In genomic region chr6:24666616-24667377, GRCh38 we compare ENCODE assay signal across 8 cellular contexts. TPM values are rescaled to one million over a fixed set of nuclear protein-coding genes. Genes with fewer than 3 reads are reported as not detected.
DNase-seq lines count a peak whose midpoint lies in the region; ATAC-seq and TF ChIP-seq lines count a peak whose summit lies in the region.

Gene ACOT13, plus strand, starts transcription at chr6:24667077. Its CDS starts 187 bp downstream, at chr6:24667264.
A gene with protein sequence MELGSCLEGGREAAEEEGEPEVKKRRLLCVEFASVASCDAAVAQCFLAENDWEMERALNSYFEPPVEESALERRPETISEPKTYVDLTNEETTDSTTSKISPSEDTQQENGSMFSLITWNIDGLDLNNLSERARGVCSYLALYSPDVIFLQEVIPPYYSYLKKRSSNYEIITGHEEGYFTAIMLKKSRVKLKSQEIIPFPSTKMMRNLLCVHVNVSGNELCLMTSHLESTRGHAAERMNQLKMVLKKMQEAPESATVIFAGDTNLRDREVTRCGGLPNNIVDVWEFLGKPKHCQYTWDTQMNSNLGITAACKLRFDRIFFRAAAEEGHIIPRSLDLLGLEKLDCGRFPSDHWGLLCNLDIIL (minus strand): TSS chr6:24666899. CDS start chr6:24666862, 37 bp downstream.

- H3K9me3 ChIP-seq in BLaER1 treated with 17β-estradiol and CSF1 and Interleukin-3, amounts not matched to agents 10 nM and 100 nM (replicated peaks in 1 of 11), result peaks cover 26 to 37% (median 35%) of the 10 kb centered on the region in 11 experiments
- peaks cover 0 to 19% of the 10 kb centered on the region in 2 donors for H3K9me3 ChIP-seq in left lung

- peaks cover 36% of the 10 kb centered on the region for H3K4me1 Mint-ChIP-seq in activated CD4-positive, alpha-beta T cell treated with anti-CD3 and anti-CD28 coated beads, Interleukin-2, amount 10 ng/mL, durations not matched to agents 24 days and 14 days

- H4K20me1 ChIP-seq in BLaER1 treated with 17β-estradiol and CSF1 and Interleukin-3, amounts not matched to agents 10 nM and 100 nM, result peaks cover 0 to 10% (median 0%) of the 10 kb centered on the region in 11 experiments; a peak in 7 of 22 replicates

- H3K36me3 ChIP-seq in BLaER1 treated with 17β-estradiol and CSF1 and Interleukin-3, amounts not matched to agents 10 nM and 100 nM, result peaks cover 33 to 60% (median 51%) of the 10 kb centered on the region in 11 experiments
- peaks cover 0 to 22% of the 10 kb centered on the region in 2 donors for H3K36me3 ChIP-seq in left lung

- peak within 1 kb of the TSS; percentile 78 to 93 (median 88) for H3K27ac ChIP-seq in BLaER1 treated with 17β-estradiol and CSF1 and Interleukin-3, amounts not matched to agents 10 nM and 100 nM
- peak within 1 kb of the TSS; percentile 88 to 96 for H3K27ac ChIP-seq in left lung

- H3K4me3 Mint-ChIP-seq in activated CD4-positive, alpha-beta T cell treated with anti-CD3 and anti-CD28 coated beads, Interleukin-2, amount 10 ng/mL, durations not matched to agents 24 days and 14 days, result peak within 1 kb of the TSS; percentile 90

- H3K27ac Mint-ChIP-seq in activated CD4-positive, alpha-beta T cell treated with anti-CD3 and anti-CD28 coated beads, Interleukin-2, amount 10 ng/mL, durations not matched to agents 24 days and 14 days, result peak within 1 kb of the TSS; percentile 98

- H3K27me3 ChIP-seq in BLaER1 treated with 17β-estradiol and CSF1 and Interleukin-3, amounts not matched to agents 10 nM and 100 nM, result no peaks in the 10 kb centered on the region
- no peaks in the 10 kb centered on the region for H3K27me3 ChIP-seq in left lung

- H3K4me1 ChIP-seq in BLaER1 treated with 17β-estradiol and CSF1 and Interleukin-3, amounts not matched to agents 10 nM and 100 nM, result peaks cover 23 to 45% (median 32%) of the 10 kb centered on the region in 10 experiments
- peaks cover 16 to 41% of the 10 kb centered on the region in 2 donors for H3K4me1 ChIP-seq in left lung

- H3K9me3 Mint-ChIP-seq in activated CD4-positive, alpha-beta T cell treated with anti-CD3 and anti-CD28 coated beads, Interleukin-2, amount 10 ng/mL, durations not matched to agents 24 days and 14 days, result peaks cover 4% of the 10 kb centered on the region

- intact Hi-C loops in activated CD4-positive, alpha-beta T cell treated with anti-CD3 and anti-CD28 coated beads, Interleukin-2, amount 10 ng/mL, durations not matched to agents 24 days and 14 days (cut with micrococcal nuclease), result loop anchor here (1.0 to 5.0 kb wide), 5 partner anchors 20 to 108 kb away; partner anchors contain the start of genes GMNN and KIAA0319
- intact Hi-C loops in left lung (cut with DNase I), result no loop called here

- peak within 1 kb of the TSS; percentile 76 to 97 (median 92) for H3K4me3 ChIP-seq in BLaER1 treated with 17β-estradiol and CSF1 and Interleukin-3, amounts not matched to agents 10 nM and 100 nM
- H3K4me3 ChIP-seq in left lung, result peak within 1 kb of the TSS; percentile 89 to 91

- H3K9ac ChIP-seq in BLaER1 treated with 17β-estradiol and CSF1 and Interleukin-3, amounts not matched to agents 10 nM and 100 nM, result peak within 1 kb of the TSS; percentile 84 to 94 (median 91)

- ATAC-seq in HG03460 (IDR thresholded peaks at IDR 0.05; ENCODE audit: unreplicated experiment) (peak; percentile 93), left lung (peak; percentile 99)

- DNase-seq in GM19240 (ENCODE audit: insufficient read length, low spot score), result peak; percentile 66
- peak; percentile 92 to 98 for DNase-seq in NCI-H526 (lab: John Stamatoyannopoulos, UW)
- DNase-seq in activated CD4-positive, alpha-beta T cell treated with anti-CD3 and anti-CD28 coated beads, Interleukin-2, amount 10 ng/mL, durations not matched to agents 24 days and 14 days, result peak; percentile 99
- DNase-seq in cortex of kidney (lab: John Stamatoyannopoulos, UW), result peak; percentile 60
- peak; percentile 97 to 99 for DNase-seq in left lung
- peak; percentile 90 to 91 for DNase-seq in stimulated activated CD4-positive, alpha-beta T cell treated with anti-CD3 and anti-CD28 coated beads, Interleukin-2, amount 100 ng/mL, for 48 hours

- H3K4me2 ChIP-seq in BLaER1 treated with 17β-estradiol and CSF1 and Interleukin-3, amounts not matched to agents 10 nM and 100 nM, result peak within 1 kb of the TSS; percentile 85 to 95 (median 92)

- no peaks in the 10 kb centered on the region for H3K27me3 Mint-ChIP-seq in activated CD4-positive, alpha-beta T cell treated with anti-CD3 and anti-CD28 coated beads, Interleukin-2, amount 10 ng/mL, durations not matched to agents 24 days and 14 days

- peaks cover 55% of the 10 kb centered on the region for H3K36me3 Mint-ChIP-seq in activated CD4-positive, alpha-beta T cell treated with anti-CD3 and anti-CD28 coated beads, Interleukin-2, amount 10 ng/mL, durations not matched to agents 24 days and 14 days (ENCODE audit: low read depth)

- TF ChIP-seq CTCF in left lung (IDR thresholded peaks at IDR 0.05), result peak; percentile 29 to 60

RNA-seq across cellular contexts. Expression of gene ACOT13, which starts in this region (rescaled TPM):
- 25.3 and 30.0 TPM in 2 replicates for total RNA-seq in activated CD4-positive, alpha-beta T cell treated with anti-CD3 and anti-CD28 coated beads, Interleukin-2, amount 10 ng/mL, durations not matched to agents 24 days and 14 days
- 10 to 100 TPM; 23.6 to 24.4 TPM for total RNA-seq in left lung

RNA-seq across cellular contexts. Expression of the second gene that starts in this region (rescaled TPM):
- 45.3 and 45.9 TPM in 2 replicates for total RNA-seq in activated CD4-positive, alpha-beta T cell treated with anti-CD3 and anti-CD28 coated beads, Interleukin-2, amount 10 ng/mL, durations not matched to agents 24 days and 14 days
- 10 to 100 TPM; 33.9 to 49.0 TPM for total RNA-seq in left lung

Comparison
In these comparisons a context has a peak if more than half of its experiments do, and no peak if none do; other contexts are left out.
1. Peak in every context shown above with its lines: DNase-seq, ATAC-seq, H3K4me3 ChIP-seq and H3K27ac ChIP-seq.